In the genomic region with DNA sequence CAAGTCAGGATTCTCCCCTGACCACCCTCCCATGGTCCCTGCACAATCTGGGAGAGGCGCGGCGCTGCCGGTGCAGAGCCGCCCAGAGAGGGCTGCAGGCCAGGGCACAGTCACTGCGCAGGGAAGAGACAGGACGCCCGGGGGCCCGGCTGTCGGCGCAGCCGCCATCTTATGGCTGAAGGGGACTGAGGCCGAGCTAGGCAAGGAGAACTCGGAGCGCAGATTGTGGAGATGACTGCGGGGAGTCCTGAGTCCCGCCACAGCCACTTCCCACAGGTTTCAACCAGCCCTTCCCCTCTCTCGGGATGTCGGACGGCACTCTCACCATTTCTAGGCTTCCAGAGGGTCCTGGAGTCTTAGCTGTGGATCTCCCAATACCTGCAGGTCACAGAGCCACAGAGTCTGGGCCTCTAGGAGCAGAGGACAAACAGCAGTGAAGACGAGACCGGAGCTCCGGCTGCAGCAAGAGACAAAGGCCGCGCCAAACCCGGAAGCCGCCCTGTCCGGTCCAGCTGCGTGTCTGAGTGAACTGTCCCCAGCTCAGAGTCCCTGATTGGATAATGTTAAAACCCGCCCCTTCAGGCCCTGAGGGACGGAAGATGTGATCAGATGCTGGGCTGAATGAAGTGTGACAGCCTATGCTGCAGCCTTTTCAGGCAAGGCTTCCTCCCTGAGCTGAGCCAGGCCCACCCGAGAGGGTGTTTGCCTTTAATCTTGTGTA, we compare ENCODE assay signal across 8 cellular contexts. TPM values are rescaled to one million over a fixed set of nuclear protein-coding genes. Genes with fewer than 3 reads are reported as not detected.
DNase-seq lines count a peak whose midpoint lies in the region; ATAC-seq and TF ChIP-seq lines count a peak whose summit lies in the region.

Gene ZNF708 (minus strand): TSS at position 526 of the 721 bp plus-strand sequence. CDS start 198 bp downstream, at position 328.

- H3K27me3 Mint-ChIP-seq in activated CD4-positive, alpha-beta T cell treated with anti-CD3 and anti-CD28 coated beads for 36 hours, result no peaks in the 10 kb centered on the region

- ATAC-seq in GM19043 (IDR thresholded peaks at IDR 0.05; ENCODE audit: low read depth, unreplicated experiment), result peak; percentile 99
- ATAC-seq in HG03378 (IDR thresholded peaks at IDR 0.05; ENCODE audit: unreplicated experiment), result peak; percentile 99
- ATAC-seq in activated CD4-positive, alpha-beta T cell treated with anti-CD3 and anti-CD28 coated beads for 36 hours, result peak; percentile 100

- CTCF ChIA-PET in activated CD4-positive, alpha-beta T cell treated with anti-CD3 and anti-CD28 coated beads for 36 hours (lab: Charles Lee), result interaction anchor here (0.6 to 1.8 kb wide), 6 partner anchors 14 to 259 kb away, joined by 3 to 6 read pairs (median 4); partner anchors contain the start of gene ZNF493

- intact Hi-C loops in activated CD4-positive, alpha-beta T cell treated with anti-CD3 and anti-CD28 coated beads for 36 hours (cut with DNase I, micrococcal nuclease), result loop anchor here (1.0 to 10.0 kb wide), 10 partner anchors 29 to 723 kb away; partner anchors contain the start of genes ZNF493 (in 2 of the 2), ZNF738 (in 2 of the 2), ZNF257 (in 1 of the 2) and ZNF429 (in 1 of the 2)

- DNase-seq in AG10803 (ENCODE audit: low read depth), result peak; percentile 90
- DNase-seq in NCI-H510A (lab: John Stamatoyannopoulos, UW), result peak; percentile 89
- peak; percentile 85 for DNase-seq in activated CD4-positive, alpha-beta T cell treated with anti-CD3 and anti-CD28 coated beads for 36 hours
- DNase-seq in choroid plexus epithelial cell (ENCODE audit: low read depth), result peak; percentile 90
- peak; percentile 52 to 58 for DNase-seq in stimulated activated CD4-positive, alpha-beta T cell treated with anti-CD3 and anti-CD28 coated beads, Interleukin-1b, Interleukin-23, amount 100 ng/mL, for 4 hours (ENCODE audit: low read depth in 2 of 2)

- peak within 1 kb of the TSS; percentile 100 for H3K27ac Mint-ChIP-seq in activated CD4-positive, alpha-beta T cell treated with anti-CD3 and anti-CD28 coated beads for 36 hours

- H3K4me1 Mint-ChIP-seq in activated CD4-positive, alpha-beta T cell treated with anti-CD3 and anti-CD28 coated beads for 36 hours, result peaks cover 33% of the 10 kb centered on the region

- peak within 1 kb of the TSS; percentile 97 for H3K4me3 ChIP-seq in AG10803 (ENCODE audit: low read length)
- peak within 1 kb of the TSS; percentile 92 for H3K4me3 ChIP-seq in choroid plexus epithelial cell (ENCODE audit: low read depth, low read length)

- peaks cover 35% of the 10 kb centered on the region for H3K36me3 Mint-ChIP-seq in activated CD4-positive, alpha-beta T cell treated with anti-CD3 and anti-CD28 coated beads for 36 hours (ENCODE audit: low read depth)

- POLR2A ChIA-PET in activated CD4-positive, alpha-beta T cell treated with anti-CD3 and anti-CD28 coated beads for 36 hours (lab: Charles Lee), result interaction anchor here (0.7 to 2.4 kb wide), 9 partner anchors 13 to 1921 kb away, joined by 3 to 7 read pairs (median 4); partner anchors contain the start of genes ZNF429, ZNF43, ZNF431 and ZNF724

- H3K9me3 Mint-ChIP-seq in activated CD4-positive, alpha-beta T cell treated with anti-CD3 and anti-CD28 coated beads for 36 hours (ENCODE audit: low read depth), result peaks cover 12% of the 10 kb centered on the region

- TF ChIP-seq CTCF in AG10803 (conservative IDR thresholded peaks at IDR 0.05; ENCODE audit: low read length) (no peak; the same call in 1 of the 2 replicates), choroid plexus epithelial cell (conservative IDR thresholded peaks at IDR 0.05; ENCODE audit: low read depth, low read length) (no peak)

- peak within 1 kb of the TSS; percentile 95 for H3K27ac ChIP-seq in layer of hippocampus (ENCODE audit: low read depth, low read length)

- H3K27me3 ChIP-seq in layer of hippocampus (ENCODE audit: control insufficient read depth, insufficient read depth, low read length), result no peaks in the 10 kb centered on the region

- H3K4me3 Mint-ChIP-seq in activated CD4-positive, alpha-beta T cell treated with anti-CD3 and anti-CD28 coated beads for 36 hours, result peak within 1 kb of the TSS; percentile 97

RNA-seq across cellular contexts. Expression of gene ZNF708, which starts in this region (rescaled TPM):
- 10 to 100 TPM; 11.7 to 11.8 TPM for total RNA-seq in activated CD4-positive, alpha-beta T cell treated with anti-CD3 and anti-CD28 coated beads for 36 hours

Comparison
In these comparisons a context has a peak if more than half of its experiments do, and no peak if none do; other contexts are left out.
1. Peak in every context shown above with its lines: DNase-seq, ATAC-seq, H3K4me3 ChIP-seq and H3K27ac ChIP-seq.